ENCODE assay signal across 7 cellular contexts in genomic region chr20:15119852-15120251, GRCh38.
"Had no signal": no experiment of that assay in that cellular context is flagged by ENCODE, and none has a peak within 500 bp of the region (broad histone marks: within the 10 kb centered on the region; RNA-seq: fewer than 3 reads in every experiment).

No MANE protein-coding gene starts in this region.

- H3K27ac ChIP-seq: HL-60, KMS-11 had no signal

- H3K4me3 ChIP-seq: K562 had no signal

- DNase-seq: IMR-90, KBM-7, KG1 had no signal

- ATAC-seq: K562 had no signal

- FAIRE-seq: HTR-8/SVneo, K562 had no signal

- H3K9ac ChIP-seq: KMS-11 had no signal

- H3K4me2 ChIP-seq: KMS-11 had no signal
